Comparison of ENCODE assay signal across 18 cellular contexts in genomic region chr9:61665330-61665751, GRCh38.
DNase-seq lines count a peak whose midpoint lies in the region; ATAC-seq and TF ChIP-seq lines count a peak whose summit lies in the region.
"Had no signal": no experiment of that assay in that cellular context is flagged by ENCODE, and none has a peak within 500 bp of the region (broad histone marks: within the 10 kb centered on the region; RNA-seq: fewer than 3 reads in every experiment).

No MANE protein-coding gene starts in this region.

- H3K27ac ChIP-seq in coronary artery, result no peak overlapping the region
- no peak overlapping the region for H3K27ac ChIP-seq in stomach
- H3K27ac ChIP-seq: BLaER1 treated with 17β-estradiol and CSF1 and Interleukin-3, amounts not matched to agents 10 nM and 100 nM; KMS-11 had no signal

- CTCF ChIA-PET in activated CD8-positive, alpha-beta memory T cell treated with anti-CD3 and anti-CD28 coated beads, Interleukin-2, amount 10 ng/mL, durations not matched to agents 7 days and 5 days (lab: Charles Lee), result no interaction called here

- H3K9me3 ChIP-seq in stomach, result peaks cover 0 to 57% (median 35%) of the 10 kb centered on the region in 4 donors

- H3K27me3 ChIP-seq in stomach, result no peaks in the 10 kb centered on the region
- H3K27me3 ChIP-seq: BLaER1 treated with 17β-estradiol and CSF1 and Interleukin-3, amounts not matched to agents 10 nM and 100 nM had no signal

- WGBS in stomach, 5 donors, result 75 to 84% (median 80%) methylated on average over 22 of the region's 22 CpGs

- intact Hi-C loops in stomach (cut with DNase I; ENCODE audit: low total_unique reads), result no loop called here

- H3K27ac Mint-ChIP-seq in activated CD8-positive, alpha-beta memory T cell treated with anti-CD3 and anti-CD28 coated beads, Interleukin-2, amount 10 ng/mL, durations not matched to agents 7 days and 5 days, result no peak overlapping the region
- H3K27ac Mint-ChIP-seq: CD8-positive, alpha-beta memory T cell; HFFc6 had no signal

- TF ChIP-seq CTCF in GM20000 (IDR thresholded peaks at IDR 0.05; ENCODE audit: extremely low read depth, missing control alignments) (no peak), coronary artery (IDR thresholded peaks at IDR 0.05) (no peak), stomach (IDR thresholded peaks at IDR 0.05) (no peak), GM13976 (IDR thresholded peaks at IDR 0.05; ENCODE audit: borderline replicate concordance, control extremely low read depth, extremely low read depth, insufficient read depth, missing control alignments) (no peak)

- no peak for TF ChIP-seq EP300 in stomach (IDR thresholded peaks at IDR 0.05)

- no peak for TF ChIP-seq POLR2A in stomach (IDR thresholded peaks at IDR 0.05)

- H3K4me1 ChIP-seq in stomach, result no peaks in the 10 kb centered on the region
- H3K4me1 ChIP-seq: BLaER1 treated with 17β-estradiol and CSF1 and Interleukin-3, amounts not matched to agents 10 nM and 100 nM had no signal

- no peak overlapping the region for H3K4me3 Mint-ChIP-seq in activated CD8-positive, alpha-beta memory T cell treated with anti-CD3 and anti-CD28 coated beads, Interleukin-2, amount 10 ng/mL, durations not matched to agents 7 days and 5 days
- H3K4me3 Mint-ChIP-seq: CD8-positive, alpha-beta memory T cell; HFFc6 had no signal

- H3K36me3 ChIP-seq in stomach, result no peaks in the 10 kb centered on the region
- H3K36me3 ChIP-seq: BLaER1 treated with 17β-estradiol and CSF1 and Interleukin-3, amounts not matched to agents 10 nM and 100 nM had no signal

- in situ Hi-C loops in GM13976 (cut with MboI; ENCODE audit: low sequenced_read_pairs, unreplicated experiment), result no loop called here

- H3K4me1 Mint-ChIP-seq in activated CD8-positive, alpha-beta memory T cell treated with anti-CD3 and anti-CD28 coated beads, Interleukin-2, amount 10 ng/mL, durations not matched to agents 7 days and 5 days, result no peaks in the 10 kb centered on the region
- H3K4me1 Mint-ChIP-seq: CD8-positive, alpha-beta memory T cell had no signal

- H3K9me3 Mint-ChIP-seq in activated CD8-positive, alpha-beta memory T cell treated with anti-CD3 and anti-CD28 coated beads, Interleukin-2, amount 10 ng/mL, durations not matched to agents 7 days and 5 days (ENCODE audit: low read depth), result peaks cover 19% of the 10 kb centered on the region

- H3K36me3 Mint-ChIP-seq in activated CD8-positive, alpha-beta memory T cell treated with anti-CD3 and anti-CD28 coated beads, Interleukin-2, amount 10 ng/mL, durations not matched to agents 7 days and 5 days, result peaks cover 2% of the 10 kb centered on the region
- H3K36me3 Mint-ChIP-seq: CD8-positive, alpha-beta memory T cell had no signal

- peak; percentile 33 for DNase-seq in activated CD8-positive, alpha-beta memory T cell treated with anti-CD3 and anti-CD28 coated beads for 24 hours
- no peak for DNase-seq in activated CD8-positive, alpha-beta memory T cell treated with anti-CD3 and anti-CD28 coated beads, Interleukin-2, amount 10 ng/mL, durations not matched to agents 7 days and 5 days
- peak; percentile 1 for DNase-seq in GM20000 (ENCODE audit: low spot score)
- peak; percentile 40 for DNase-seq in coronary artery (ENCODE audit: low spot score)
- DNase-seq in stomach, result peak; percentile 14
- DNase-seq in RKO (ENCODE audit: low spot score), result no peak
- DNase-seq in GM13976 (ENCODE audit: low spot score), result no peak
- DNase-seq in SW480 (ENCODE audit: low spot score), result no peak
- DNase-seq: CD8-positive, alpha-beta memory T cell; DND-41; GDM1; HFFc6; NCI-H1694 treated with DMSO at 0.1 percent for 48 hours; NCI-H526 treated with DMSO at 0.1 percent for 48 hours; NK-92 treated with Interleukin-12 subunit alpha and Interleukin-12 subunit beta, amount 100 ng/mL, for 24 hours had no signal

- H3K4me3 ChIP-seq in coronary artery (no peak overlapping the region), stomach (no peak overlapping the region)
- H3K4me3 ChIP-seq: BLaER1 treated with 17β-estradiol and CSF1 and Interleukin-3, amounts not matched to agents 10 nM and 100 nM had no signal

- no peak for ATAC-seq in activated CD8-positive, alpha-beta memory T cell treated with anti-CD3 and anti-CD28 coated beads, Interleukin-2, amount 10 ng/mL, durations not matched to agents 7 days and 5 days
- ATAC-seq: HepG2 had no signal

- H3K27me3 Mint-ChIP-seq in activated CD8-positive, alpha-beta memory T cell treated with anti-CD3 and anti-CD28 coated beads, Interleukin-2, amount 10 ng/mL, durations not matched to agents 7 days and 5 days, result no peaks in the 10 kb centered on the region
- H3K27me3 Mint-ChIP-seq: CD8-positive, alpha-beta memory T cell had no signal

Comparison
In these comparisons a context has a peak if more than half of its experiments do, and no peak if none do; other contexts are left out.
1. DNase-seq: peak in activated CD8-positive, alpha-beta memory T cell treated with anti-CD3 and anti-CD28 coated beads for 24 hours (single experiment), GM20000 (single experiment), coronary artery (single experiment) and stomach (single experiment); none in activated CD8-positive, alpha-beta memory T cell treated with anti-CD3 and anti-CD28 coated beads, Interleukin-2, amount 10 ng/mL, durations not matched to agents 7 days and 5 days (single experiment), RKO (single experiment), GM13976 (single experiment) and SW480 (single experiment).